In the genomic region with DNA sequence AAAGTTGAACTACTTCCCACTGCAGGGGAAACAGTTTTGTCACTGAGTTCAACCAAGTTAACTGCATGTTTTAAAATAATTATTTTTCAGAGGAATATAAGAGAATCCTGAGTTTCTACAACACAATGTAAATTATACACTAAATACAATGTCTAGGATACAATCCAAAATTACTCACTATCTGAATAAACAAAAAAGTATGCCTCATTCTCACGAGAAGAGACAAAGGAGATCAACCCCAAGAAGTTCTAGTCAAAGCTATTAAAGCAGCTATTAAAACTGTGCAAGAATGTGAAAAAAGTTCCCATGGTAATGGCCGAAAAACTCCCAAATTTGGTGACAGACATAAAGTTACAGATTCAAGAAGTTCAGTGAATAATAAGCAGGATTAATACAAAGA, we compare ENCODE assay signal across 25 cellular contexts. TPM values are rescaled to one million over a fixed set of nuclear protein-coding genes. Genes with fewer than 3 reads are reported as not detected.
A peak's percentile ranks its signal among the peaks of the same experiment; 100 is the strongest.
DNase-seq lines count a peak whose midpoint lies in the region; ATAC-seq and TF ChIP-seq lines count a peak whose summit lies in the region.
"Had no signal": no experiment of that assay in that cellular context is flagged by ENCODE, and none has a peak within 500 bp of the region (broad histone marks: within the 10 kb centered on the region; RNA-seq: fewer than 3 reads in every experiment).

No MANE protein-coding gene starts in this region.

- H3K27ac ChIP-seq in PC-3 (ENCODE audit: low read length): peak overlapping the region; percentile 63
- H3K27ac ChIP-seq: 22Rv1, SJCRH30 had no signal

- H3K79me2 ChIP-seq in PC-3 (ENCODE audit: low read length): no peaks in the 10 kb centered on the region

- TF ChIP-seq CTCF in PC-3 (conservative IDR thresholded peaks at IDR 0.05; ENCODE audit: low read depth, low read length) (no peak), fibroblast of the aortic adventitia (IDR thresholded peaks at IDR 0.05; ENCODE audit: insufficient read depth, low read length) (no peak)

- POLR2A ChIA-PET in PC-3 (lab: Charles Lee; ENCODE audit: unreplicated experiment): no interaction called here

- DNase-seq in AG08395 (ENCODE audit: low spot score): peak; percentile 31
- peak; percentile 13 for DNase-seq in GM03348 (ENCODE audit: low spot score)
- DNase-seq in PC-3: peak; percentile 61
- peak; percentile 16 for DNase-seq in fibroblast of the aortic adventitia (ENCODE audit: low read depth)
- no peak for DNase-seq in GOT3 (lab: John Stamatoyannopoulos, UW)
- DNase-seq in activated CD4-positive, alpha-beta T cell treated with anti-CD3 and anti-CD28 coated beads, Interleukin-2, amount 50 U/mL, for 1 hour: no peak
- DNase-seq: ACHN; BE2C; CD4-positive, alpha-beta T cell; COR-L47; DMS79; Karpas-422; MG63; NCI-H1417 treated with DMSO at 0.1 percent for 48 hours; NCI-H187; NCI-H2107; NCI-H226; NCI-H774; NK-92 treated with Interleukin-12 subunit alpha and Interleukin-12 subunit beta, amount 100 ng/mL, for 24 hours; SJCRH30; T-cell had no signal

- intact Hi-C loops in PC-3 (cut with micrococcal nuclease): loop anchor here (2.0 to 5.0 kb wide), 2 partner anchors 30 to 39 kb away; no protein-coding TSS in a partner anchor

- H3K9me2 ChIP-seq in PC-3 (replicated peaks; ENCODE audit: low read length): no peaks in the 10 kb centered on the region

- no peaks in the 10 kb centered on the region for H3F3A ChIP-seq in PC-3 (ENCODE audit: low read length, unreplicated experiment)

- no peaks in the 10 kb centered on the region for H3K36me3 ChIP-seq in PC-3 (ENCODE audit: low read depth, low read length)
- H3K36me3 ChIP-seq: BE2C, MG63, SJCRH30 had no signal

- peak; percentile 89 for ATAC-seq in PC-3
- ATAC-seq in GM19455 (IDR thresholded peaks at IDR 0.05; ENCODE audit: unreplicated experiment): no peak
- ATAC-seq in GM21360 (IDR thresholded peaks at IDR 0.05; ENCODE audit: unreplicated experiment): no peak
- ATAC-seq: Panc1, T-cell had no signal

- H3K9me3 ChIP-seq in PC-3 (ENCODE audit: low read length): no peaks in the 10 kb centered on the region
- H3K9me3 ChIP-seq: BE2C, MG63, SJCRH30 had no signal

- no TSS peak for BruUV-seq in PC-3 (replicated peaks; lab: Mats Ljungman, UMichigan)

- H3K4me3 ChIP-seq in PC-3 (ENCODE audit: low read length) (peak overlapping the region; percentile 36; the same call in 1 of the 2 replicates), fibroblast of the aortic adventitia (ENCODE audit: low read depth, low read length) (no peak overlapping the region)
- H3K4me3 ChIP-seq: MG63, SJCRH30 had no signal

- H3K4me1 ChIP-seq in PC-3 (ENCODE audit: insufficient read depth, low read length): peaks cover 16% of the 10 kb centered on the region
- H3K4me1 ChIP-seq: SJCRH30 had no signal

- H3K4me2 ChIP-seq in PC-3 (ENCODE audit: low read length): peak overlapping the region; percentile 64

- CTCF ChIA-PET in PC-3 (lab: Charles Lee): no interaction called here

- no peaks in the 10 kb centered on the region for H3K27me3 ChIP-seq in PC-3 (ENCODE audit: low read length)
- H3K27me3 ChIP-seq: BE2C, MG63, SJCRH30 had no signal

- no peaks in the 10 kb centered on the region for H4K20me1 ChIP-seq in PC-3 (ENCODE audit: low read length)

- H2AFZ ChIP-seq in PC-3 (ENCODE audit: low read length): peak overlapping the region; percentile 8; the same call in 1 of the 2 replicates

- no peak overlapping the region; the same call in 1 of the 2 replicates for H3K9ac ChIP-seq in PC-3 (ENCODE audit: low read length)

RNA-seq across cellular contexts. Expression of a gene that starts 8.8 kb away (rescaled TPM):
- total RNA-seq in PC-3 (2014; rRNA removed) (0.17 and 0.58 TPM in 2 replicates), fibroblast of the aortic adventitia (ENCODE audit: low replicate concordance) (0.27 TPM in 1 of 2 replicates, not detected in the other)
- total RNA-seq: CD4-positive, alpha-beta T cell; T-cell had no signal

Comparison
In these comparisons a context has a peak if more than half of its experiments do, and no peak if none do; other contexts are left out.
1. DNase-seq: peak in AG08395 (single experiment), GM03348 (single experiment), PC-3 (single experiment) and fibroblast of the aortic adventitia (single experiment); none in GOT3 (single experiment) and activated CD4-positive, alpha-beta T cell treated with anti-CD3 and anti-CD28 coated beads, Interleukin-2, amount 50 U/mL, for 1 hour (single experiment).